13 cellular contexts compared by ENCODE assay signal in genomic region chr19:13173129-13173737, GRCh38. TPM values are rescaled to one million over a fixed set of nuclear protein-coding genes. Genes with fewer than 3 reads are reported as not detected.
DNase-seq lines count a peak whose midpoint lies in the region; ATAC-seq, FAIRE-seq and TF ChIP-seq lines count a peak whose summit lies in the region.
"Had no signal": no experiment of that assay in that cellular context is flagged by ENCODE, and none has a peak within 500 bp of the region (broad histone marks: within the 10 kb centered on the region; RNA-seq: fewer than 3 reads in every experiment).

No MANE protein-coding gene starts in this region.

- no peak for TF ChIP-seq EP300 in A549 (IDR thresholded peaks at IDR 0.05)

- DNase-seq in A549 (ENCODE audit: low read depth in 1 of 2, low spot score in 1 of 2) (no peak), Caki2 (ENCODE audit: low read depth) (peak; percentile 54), natural killer cell (no peak), NCI-H524 (lab: John Stamatoyannopoulos, UW) (no peak)
- DNase-seq: activated effector memory CD4-positive, alpha-beta T cell treated with Interleukin-2 at 50 U/mL for 16 hours; Calu3; NCI-H1048; NCI-H526 treated with DMSO at 0.1 percent for 48 hours; stimulated activated CD8-positive, alpha-beta memory T cell treated with anti-CD3 and anti-CD28 coated beads, Interleukin-4, amount 100 ng/mL, for 48 hours had no signal

- no peaks in the 10 kb centered on the region for H3K9me3 Mint-ChIP-seq in activated T-helper 17 cell treated with anti-CD3 and anti-CD28 coated beads, Interleukin-2, amount 50 U/mL, for 72 hours
- H3K9me3 Mint-ChIP-seq in natural killer cell = no peaks in the 10 kb centered on the region

- H3K27me3 Mint-ChIP-seq in activated T-helper 17 cell treated with anti-CD3 and anti-CD28 coated beads, Interleukin-2, amount 50 U/mL, for 72 hours = no peaks in the 10 kb centered on the region
- no peaks in the 10 kb centered on the region for H3K27me3 Mint-ChIP-seq in natural killer cell (ENCODE audit: low read depth in 2 of 2)

- H3K9me3 ChIP-seq in A549 = no peaks in the 10 kb centered on the region

- TF ChIP-seq CTCF in A549 (IDR thresholded peaks at IDR 0.05) = no peak
- no peak for TF ChIP-seq CTCF in natural killer cell (IDR thresholded peaks at IDR 0.05)

- peak overlapping the region; percentile 51 for H3K4me2 ChIP-seq in A549

- peak overlapping the region; percentile 93 for H3K4me3 Mint-ChIP-seq in activated T-helper 17 cell treated with anti-CD3 and anti-CD28 coated beads, Interleukin-2, amount 50 U/mL, for 72 hours
- H3K4me3 Mint-ChIP-seq in natural killer cell = peak overlapping the region; percentile 37

- TF ChIP-seq RAD21 in A549 (conservative IDR thresholded peaks at IDR 0.05 in 1 of 2, IDR thresholded peaks at IDR 0.05 in 1 of 2) = no peak

- H3K27ac Mint-ChIP-seq in activated T-helper 17 cell treated with anti-CD3 and anti-CD28 coated beads, Interleukin-2, amount 50 U/mL, for 72 hours = peak overlapping the region; percentile 98
- H3K27ac Mint-ChIP-seq in natural killer cell = peak overlapping the region; percentile 84 to 88

- no peak for FAIRE-seq in A549 (lab: Jason Lieb, UNC)

- CTCF ChIA-PET in A549 (lab: Yijun Ruan, JAX) = no interaction called here

- peaks cover 28% of the 10 kb centered on the region for H3K4me1 Mint-ChIP-seq in activated T-helper 17 cell treated with anti-CD3 and anti-CD28 coated beads, Interleukin-2, amount 50 U/mL, for 72 hours
- H3K4me1 Mint-ChIP-seq in natural killer cell = peaks cover 35 to 49% of the 10 kb centered on the region in 2 donors

- H3K36me3 Mint-ChIP-seq in activated T-helper 17 cell treated with anti-CD3 and anti-CD28 coated beads, Interleukin-2, amount 50 U/mL, for 72 hours (ENCODE audit: low read depth) = no peaks in the 10 kb centered on the region
- no peaks in the 10 kb centered on the region for H3K36me3 Mint-ChIP-seq in natural killer cell

- in situ Hi-C loops in Caki2 (cut with HindIII; ENCODE audit: low pct_unique_long_range_greater_than_20kb, low sequenced_read_pairs) = no loop called here

- H3K4me3 ChIP-seq in A549 = no peak overlapping the region

- 81% methylated on average over 12 of the region's 12 CpGs for WGBS in A549 (ENCODE audit: missing lambda C conversion rate)

- ATAC-seq in A549 (no peak), natural killer cell (peak in 1 of 3 donors; percentile 13), HG02870 (IDR thresholded peaks at IDR 0.05; ENCODE audit: unreplicated experiment) (no peak), HG03025 (IDR thresholded peaks at IDR 0.05; ENCODE audit: low FRiP score, unreplicated experiment) (no peak), GM18517 (IDR thresholded peaks at IDR 0.05; ENCODE audit: unreplicated experiment) (no peak)
- no peak for ATAC-seq in activated T-helper 17 cell treated with anti-CD3 and anti-CD28 coated beads, Interleukin-2, amount 50 U/mL, for 72 hours (replicated peaks)

- intact Hi-C loops in natural killer cell (cut with micrococcal nuclease) = no loop called here

- H3K4me1 ChIP-seq in A549 = peaks cover 50% of the 10 kb centered on the region

- POLR2A ChIA-PET in A549 (lab: Yijun Ruan, JAX) = interaction anchor here (1.6 kb wide), 1 partner anchor 10 kb away, joined by 3 read pairs; no protein-coding TSS in a partner anchor

- H3K27ac ChIP-seq in A549 = peak overlapping the region; percentile 100

- no peak for TF ChIP-seq POLR2A in A549 (IDR thresholded peaks at IDR 0.05; ENCODE audit: low read length)

TF ChIP-seq in A549, 52 proteins besides CTCF, POLR2A, EP300 and RAD21:
- TF ChIP-seq ZNF302 (CRISPR knock-in tag; IDR thresholded peaks at IDR 0.05) = no peak
- TF ChIP-seq POLR2AphosphoS2 (conservative IDR thresholded peaks at IDR 0.05; ENCODE audit: low read length) = no peak
- TF ChIP-seq NR3C1 (IDR thresholded peaks at IDR 0.05) = no peak
- TF ChIP-seq, protein P1, sequence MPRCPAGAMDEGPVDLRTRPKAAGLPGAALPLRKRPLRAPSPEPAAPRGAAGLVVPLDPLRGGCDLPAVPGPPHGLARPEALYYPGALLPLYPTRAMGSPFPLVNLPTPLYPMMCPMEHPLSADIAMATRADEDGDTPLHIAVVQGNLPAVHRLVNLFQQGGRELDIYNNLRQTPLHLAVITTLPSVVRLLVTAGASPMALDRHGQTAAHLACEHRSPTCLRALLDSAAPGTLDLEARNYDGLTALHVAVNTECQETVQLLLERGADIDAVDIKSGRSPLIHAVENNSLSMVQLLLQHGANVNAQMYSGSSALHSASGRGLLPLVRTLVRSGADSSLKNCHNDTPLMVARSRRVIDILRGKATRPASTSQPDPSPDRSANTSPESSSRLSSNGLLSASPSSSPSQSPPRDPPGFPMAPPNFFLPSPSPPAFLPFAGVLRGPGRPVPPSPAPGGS (IDR thresholded peaks at IDR 0.05) = no peak
- no peak for TF ChIP-seq HOXA7 (CRISPR knock-in tag; IDR thresholded peaks at IDR 0.05)
- TF ChIP-seq HDAC2 (IDR thresholded peaks at IDR 0.05) = no peak
- TF ChIP-seq, protein P2, sequence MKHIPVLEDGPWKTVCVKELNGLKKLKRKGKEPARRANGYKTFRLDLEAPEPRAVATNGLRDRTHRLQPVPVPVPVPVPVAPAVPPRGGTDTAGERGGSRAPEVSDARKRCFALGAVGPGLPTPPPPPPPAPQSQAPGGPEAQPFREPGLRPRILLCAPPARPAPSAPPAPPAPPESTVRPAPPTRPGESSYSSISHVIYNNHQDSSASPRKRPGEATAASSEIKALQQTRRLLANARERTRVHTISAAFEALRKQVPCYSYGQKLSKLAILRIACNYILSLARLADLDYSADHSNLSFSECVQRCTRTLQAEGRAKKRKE (CRISPR knock-in tag; IDR thresholded peaks at IDR 0.05; ENCODE audit: low read depth) = no peak
- no peak for TF ChIP-seq TFCP2L1 (CRISPR knock-in tag; IDR thresholded peaks at IDR 0.05)
- no peak for TF ChIP-seq MYC (IDR thresholded peaks at IDR 0.05; ENCODE audit: borderline replicate concordance, low read length)
- TF ChIP-seq RCOR1 (IDR thresholded peaks at IDR 0.05; ENCODE audit: low read depth, low read length) = no peak
- TF ChIP-seq HOXB13 (CRISPR knock-in tag; IDR thresholded peaks at IDR 0.05; ENCODE audit: low read depth) = no peak
- TF ChIP-seq NFE2L2 (conservative IDR thresholded peaks at IDR 0.05; ENCODE audit: low read length) = no peak
- TF ChIP-seq CBX8 (IDR thresholded peaks at IDR 0.05) = no peak

RNA-seq across cellular contexts. Expression of gene IER2, which starts 23.0 kb away (rescaled TPM):
- polyA plus RNA-seq in A549 (2011; rRNA removed) (52.5 and 75.7 TPM in 2 replicates), A549 (2017; fragmentation: RNase III; extraction: RNeasy Plus Mini Kit Qiagen cat#74134 plus additional on column Dnase treatment) (35.9 to 39.9 TPM (median 36.7 TPM) in 3 replicates)
- polyA plus RNA-seq in A549 (2012; cell fraction: cytosol; rRNA removed) = 137 and 174 TPM in 2 replicates
- 300 and 360 TPM in 2 replicates for polyA plus RNA-seq in A549 (2012; cell fraction: nucleus; rRNA removed)
- polyA minus RNA-seq in A549 (2011; rRNA and poly(A)+ RNA removed) = 16.9 and 26.4 TPM in 2 replicates
- total RNA-seq in Caki2 (2014; rRNA removed; shearing (Covaris generic); ENCODE audit: low replicate concordance) = 29.3 and 37.1 TPM in 2 replicates
- 100 to 1,000 TPM in 1 of 2 donors, 10 to 100 TPM in 1; 85.9 to 140 TPM for total RNA-seq in activated T-helper 17 cell treated with anti-CD3 and anti-CD28 coated beads, Interleukin-2, amount 50 U/mL, for 72 hours
- total RNA-seq in natural killer cell = 1,000 to 10,000 TPM in 1 of 3 donors, 100 to 1,000 TPM in 2; 668 to 1,112 (median 949) TPM

RNA-seq across cellular contexts. Expression of gene STX10, which starts 23.1 kb away (rescaled TPM):
- 39.1 and 41.5 TPM in 2 replicates for polyA plus RNA-seq in A549 (2011; rRNA removed)
- polyA plus RNA-seq in A549 (2012; cell fraction: cytosol; rRNA removed) = 83.3 and 89.9 TPM in 2 replicates
- 115 and 121 TPM in 2 replicates for polyA plus RNA-seq in A549 (2012; cell fraction: nucleus; rRNA removed)
- polyA plus RNA-seq in A549 (2017; fragmentation: RNase III; extraction: RNeasy Plus Mini Kit Qiagen cat#74134 plus additional on column Dnase treatment) = 56.1 to 63.6 TPM (median 61.2 TPM) in 3 replicates
- polyA minus RNA-seq in A549 (2011; rRNA and poly(A)+ RNA removed) = 26.2 and 39.5 TPM in 2 replicates
- total RNA-seq in Caki2 (2014; rRNA removed; shearing (Covaris generic); ENCODE audit: low replicate concordance) = 172 and 177 TPM in 2 replicates
- 10 to 100 TPM; 76.4 to 91.3 TPM for total RNA-seq in activated T-helper 17 cell treated with anti-CD3 and anti-CD28 coated beads, Interleukin-2, amount 50 U/mL, for 72 hours
- 10 to 100 TPM; 39.2 to 46.9 (median 42.0) TPM for total RNA-seq in natural killer cell

RNA-seq across cellular contexts. Expression of gene NACC1, which starts 55.2 kb away (rescaled TPM):
- polyA plus RNA-seq in A549 (2011; rRNA removed) = 26.1 and 30.0 TPM in 2 replicates
- 117 and 155 TPM in 2 replicates for polyA plus RNA-seq in A549 (2012; cell fraction: cytosol; rRNA removed)
- polyA plus RNA-seq in A549 (2012; cell fraction: nucleus; rRNA removed) = 158 and 206 TPM in 2 replicates
- polyA plus RNA-seq in A549 (2017; fragmentation: RNase III; extraction: RNeasy Plus Mini Kit Qiagen cat#74134 plus additional on column Dnase treatment) = 32.4 to 39.8 TPM (median 37.9 TPM) in 3 replicates
- polyA minus RNA-seq in A549 (2011; rRNA and poly(A)+ RNA removed) = 20.0 and 30.9 TPM in 2 replicates
- total RNA-seq in Caki2 (2014; rRNA removed; shearing (Covaris generic); ENCODE audit: low replicate concordance) = 59.3 and 86.8 TPM in 2 replicates
- total RNA-seq in activated T-helper 17 cell treated with anti-CD3 and anti-CD28 coated beads, Interleukin-2, amount 50 U/mL, for 72 hours = 10 to 100 TPM; 70.8 to 80.6 TPM
- total RNA-seq in natural killer cell = 10 to 100 TPM; 41.2 to 48.7 (median 43.4) TPM

RNA-seq across cellular contexts. Expression of gene TRMT1, which starts 56.7 kb away (rescaled TPM):
- polyA plus RNA-seq in A549 (2011; rRNA removed) (16.3 and 18.2 TPM in 2 replicates), A549 (2017; fragmentation: RNase III; extraction: RNeasy Plus Mini Kit Qiagen cat#74134 plus additional on column Dnase treatment) (29.8 to 40.2 TPM (median 35.2 TPM) in 3 replicates)
- 57.5 and 67.4 TPM in 2 replicates for polyA plus RNA-seq in A549 (2012; cell fraction: cytosol; rRNA removed)
- polyA plus RNA-seq in A549 (2012; cell fraction: nucleus; rRNA removed) = 388 and 458 TPM in 2 replicates
- 16.9 and 24.9 TPM in 2 replicates for polyA minus RNA-seq in A549 (2011; rRNA and poly(A)+ RNA removed)
- 107 and 166 TPM in 2 replicates for total RNA-seq in Caki2 (2014; rRNA removed; shearing (Covaris generic); ENCODE audit: low replicate concordance)
- 10 to 100 TPM; 66.4 to 83.2 TPM for total RNA-seq in activated T-helper 17 cell treated with anti-CD3 and anti-CD28 coated beads, Interleukin-2, amount 50 U/mL, for 72 hours
- 10 to 100 TPM; 33.8 to 48.5 (median 42.2) TPM for total RNA-seq in natural killer cell

Comparison
In these comparisons a context has a peak if more than half of its experiments do, and no peak if none do; other contexts are left out.
1. RNA of gene IER2, which starts 23.0 kb away (total RNA-seq): 668 to 1,112 TPM in natural killer cell; 85.9 to 140 TPM in activated T-helper 17 cell treated with anti-CD3 and anti-CD28 coated beads, Interleukin-2, amount 50 U/mL, for 72 hours and 29.3 to 37.1 TPM in Caki2; every median in the first group is over 4 times any median in the second.